ENCODE assay signal across 8 cellular contexts in genomic region chr15:75732809-75733451, GRCh38. TPM values are rescaled to one million over a fixed set of nuclear protein-coding genes. Genes with fewer than 3 reads are reported as not detected.
A peak's percentile ranks its signal among the peaks of the same experiment; 100 is the strongest.
DNase-seq lines count a peak whose midpoint lies in the region; ATAC-seq and TF ChIP-seq lines count a peak whose summit lies in the region.

No MANE protein-coding gene starts in this region.

- H3K4me3 ChIP-seq in AG09309 (ENCODE audit: control insufficient read depth, low read depth, low read length), result no peak overlapping the region
- no peak overlapping the region for H3K4me3 ChIP-seq in epithelial cell of proximal tubule (ENCODE audit: low read depth, low read length)
- H3K4me3 ChIP-seq in thyroid gland (replicated peaks in 1 of 3), result no peak overlapping the region

- H3K9me3 ChIP-seq in thyroid gland, result no peaks in the 10 kb centered on the region

- in situ Hi-C loops in GM13976 (cut with MboI; ENCODE audit: low sequenced_read_pairs, unreplicated experiment), result no loop called here

- WGBS in thyroid gland, 2 donors, result 26 to 30% methylated on average over 12 of the region's 12 CpGs

- H3K27me3 ChIP-seq in thyroid gland, result no peaks in the 10 kb centered on the region

- intact Hi-C loops in thyroid gland (cut with DNase I), result no loop called here

- peaks cover 3 to 37% of the 10 kb centered on the region in 2 donors for H3K4me1 ChIP-seq in thyroid gland

- H3K36me3 ChIP-seq in thyroid gland, result no peaks in the 10 kb centered on the region

- DNase-seq in AG09309 (ENCODE audit: low read depth) (no peak), GM13976 (ENCODE audit: low spot score) (peak; percentile 74), NCI-H345 treated with DMSO at 0.1 percent for 48 hours (lab: John Stamatoyannopoulos, UW; ENCODE audit: unreplicated experiment) (peak; percentile 5), epithelial cell of proximal tubule (ENCODE audit: low read depth) (no peak), myocyte (ENCODE audit: low read depth) (peak; percentile 69), thyroid gland (peak; percentile 65 to 67)
- DNase-seq in activated CD4-positive, alpha-beta T cell treated with anti-CD3 and anti-CD28 coated beads, Interleukin-2, amount 50 U/mL, for 48 hours, result peak; percentile 65 to 69

- H3K27ac ChIP-seq in thyroid gland, result no peak overlapping the region

- ATAC-seq in GM18505 (IDR thresholded peaks at IDR 0.05; ENCODE audit: unreplicated experiment), result no peak

- TF ChIP-seq POLR2A in thyroid gland (IDR thresholded peaks at IDR 0.05) (no peak), GM18505 (IDR thresholded peaks at IDR 0.05; ENCODE audit: borderline replicate concordance, extremely low read depth, insufficient read depth, insufficient read length) (no peak)

- TF ChIP-seq CTCF in AG09309 (IDR thresholded peaks at IDR 0.05; ENCODE audit: control insufficient read depth, insufficient read depth, low read depth, low read length, missing control alignments), result peak; percentile 90
- peak; percentile 67 for TF ChIP-seq CTCF in GM13976 (IDR thresholded peaks at IDR 0.05; ENCODE audit: borderline replicate concordance, control extremely low read depth, extremely low read depth, insufficient read depth, missing control alignments)
- TF ChIP-seq CTCF in epithelial cell of proximal tubule (conservative IDR thresholded peaks at IDR 0.05; ENCODE audit: low read depth, low read length), result peak; percentile 74
- peak; percentile 76 to 95 (median 84) for TF ChIP-seq CTCF in thyroid gland (IDR thresholded peaks at IDR 0.05)

RNA-seq across cellular contexts. Expression of gene CSPG4, which starts 20.3 kb away (rescaled TPM):
- total RNA-seq in epithelial cell of proximal tubule (1.2 and 2.1 TPM in 2 replicates), myocyte (6.2 and 19.6 TPM in 2 replicates), thyroid gland (10 to 100 TPM in 1 of 4 donors, 1 to 10 TPM in 3; 2.4 to 10.5 (median 3.2) TPM)
- polyA plus RNA-seq in myocyte (2012), result 21.0 TPM

Comparison
In these comparisons a context has a peak if more than half of its experiments do, and no peak if none do; other contexts are left out.
1. DNase-seq: peak in GM13976 (single experiment), NCI-H345 treated with DMSO at 0.1 percent for 48 hours (single experiment), activated CD4-positive, alpha-beta T cell treated with anti-CD3 and anti-CD28 coated beads, Interleukin-2, amount 50 U/mL, for 48 hours (2 of 2), myocyte (single experiment) and thyroid gland (2 of 2); none in AG09309 (single experiment) and epithelial cell of proximal tubule (single experiment).
2. Peak in every context shown above with its lines, with median percentiles within 50 percentile points of each other: CTCF ChIP-seq.